In genomic region chr10:34526758-34527730, GRCh38 we compare ENCODE assay signal across 8 cellular contexts.
DNase-seq lines count a peak whose midpoint lies in the region; ATAC-seq, FAIRE-seq and TF ChIP-seq lines count a peak whose summit lies in the region.

No MANE protein-coding gene starts in this region.

- no peak overlapping the region for H2BK120ac ChIP-seq in trophoblast cell (ENCODE audit: insufficient read depth, low read length, poor library complexity)

- H3K4me1 ChIP-seq in foreskin keratinocyte (peaks cover 44% of the 10 kb centered on the region), trophoblast cell (ENCODE audit: control insufficient read depth in 1 of 2, insufficient read depth in 2 of 2, low read length in 2 of 2) (peaks cover 6 to 15% of the 10 kb centered on the region in 2 experiments), small intestine (ENCODE audit: control insufficient read depth in 2 of 2, insufficient read depth in 1 of 2, low read depth in 1 of 2, low read length in 1 of 2) (no peaks in the 10 kb centered on the region)

- H3K4ac ChIP-seq in trophoblast cell (ENCODE audit: low read depth, low read length), result no peak overlapping the region

- H3K79me2 ChIP-seq in trophoblast cell (ENCODE audit: control insufficient read depth, insufficient read depth, low read length, poor library complexity), result peaks cover 2% of the 10 kb centered on the region

- WGBS in trophoblast cell (ENCODE audit: extremely low coverage, insufficient coverage, insufficient read length), result no CpG with 5 or more reads among the region's 7 CpGs
- WGBS in small intestine, 3 donors, result 49 to 87% (median 79%) methylated on average over 7 of the region's 7 CpGs

- H4K12ac ChIP-seq in trophoblast cell (ENCODE audit: low read depth, low read length), result no peak overlapping the region

- no peaks in the 10 kb centered on the region for H3K36me3 ChIP-seq in trophoblast cell (ENCODE audit: control insufficient read depth in 1 of 2, insufficient read depth in 2 of 2, low read length in 2 of 2)
- H3K36me3 ChIP-seq in small intestine (ENCODE audit: control insufficient read depth in 2 of 2, insufficient read depth in 2 of 2, low read length in 2 of 2), result no peaks in the 10 kb centered on the region

- no peak overlapping the region for H3K4me3 Mint-ChIP-seq in glutamatergic neuron (ENCODE audit: unreplicated experiment)

- H3K9ac ChIP-seq in trophoblast cell (ENCODE audit: low read length), result no peak overlapping the region

- FAIRE-seq in small intestine (lab: Jason Lieb, UNC), result no peak

- DNase-seq in RWPE1 (ENCODE audit: low spot score), result peak; percentile 60
- DNase-seq in foreskin keratinocyte, result peak; percentile 91 to 95
- DNase-seq in trophoblast cell, result peak; percentile 76 to 93
- DNase-seq in glutamatergic neuron, result no peak
- no peak for DNase-seq in small intestine
- no peak for DNase-seq in HuH-7 (ENCODE audit: low spot score)

- no peak overlapping the region for H4K8ac ChIP-seq in trophoblast cell (ENCODE audit: low read depth, low read length)

- H4K91ac ChIP-seq in trophoblast cell (ENCODE audit: low read depth, low read length), result no peak overlapping the region

- no peaks in the 10 kb centered on the region for H3K79me1 ChIP-seq in trophoblast cell (ENCODE audit: low read length)

- 0 out of 2 replicates have a peak, but pooled peaks have one; percentile 6 for TF ChIP-seq CTCF in GM12875 (IDR thresholded peaks at IDR 0.05; ENCODE audit: borderline replicate concordance, insufficient read depth, low read depth, low read length)
- TF ChIP-seq CTCF in RWPE1 (conservative IDR thresholded peaks at IDR 0.05; ENCODE audit: low read depth), result peak; percentile 28
- TF ChIP-seq CTCF in foreskin keratinocyte (conservative IDR thresholded peaks at IDR 0.05), result peak; percentile 71
- no peak for TF ChIP-seq CTCF in glutamatergic neuron (IDR thresholded peaks at IDR 0.05; ENCODE audit: partially characterized antibody, unreplicated experiment)

- no peak overlapping the region for H3K18ac ChIP-seq in trophoblast cell (ENCODE audit: low read length)

- no peaks in the 10 kb centered on the region for H3K27me3 Mint-ChIP-seq in glutamatergic neuron (ENCODE audit: unreplicated experiment)

- POLR2A ChIA-PET in RWPE1 (lab: Yijun Ruan, JAX; ENCODE audit: low non-redundant PET), result no interaction called here

- H3K9me3 Mint-ChIP-seq in glutamatergic neuron (ENCODE audit: unreplicated experiment), result no peaks in the 10 kb centered on the region

- no peak overlapping the region for H2BK5ac ChIP-seq in trophoblast cell (ENCODE audit: low read depth, low read length, poor library complexity)

- H3K27ac Mint-ChIP-seq in glutamatergic neuron (ENCODE audit: unreplicated experiment), result no peak overlapping the region

- no peak overlapping the region for H3K23ac ChIP-seq in trophoblast cell (ENCODE audit: low read length)

- peaks cover 12% of the 10 kb centered on the region for H3K4me1 Mint-ChIP-seq in glutamatergic neuron (ENCODE audit: low read depth, unreplicated experiment)

- H3K4me3 ChIP-seq in GM12875 (ENCODE audit: low read depth, low read length) (no peak overlapping the region), trophoblast cell (ENCODE audit: low read depth, low read length) (no peak overlapping the region), small intestine (ENCODE audit: low read depth in 1 of 2, low read length in 2 of 2) (no peak overlapping the region)

- H3K36me3 Mint-ChIP-seq in glutamatergic neuron (ENCODE audit: unreplicated experiment), result no peaks in the 10 kb centered on the region

- H3K9me3 ChIP-seq in trophoblast cell (ENCODE audit: insufficient read depth, low read depth, low read length) (no peaks in the 10 kb centered on the region), small intestine (ENCODE audit: control insufficient read depth, low read depth) (no peaks in the 10 kb centered on the region)

- H3K27ac ChIP-seq in RWPE1 (peak overlapping the region; percentile 89), foreskin keratinocyte (peak overlapping the region; percentile 90), trophoblast cell (ENCODE audit: low read depth, low read length) (no peak overlapping the region), small intestine (ENCODE audit: low read depth in 1 of 2, low read length in 1 of 2) (peak overlapping the region in 1 of 2 donors; percentile 82)

- H3K4me2 ChIP-seq in trophoblast cell (ENCODE audit: low read length), result no peak overlapping the region

- H3K27me3 ChIP-seq in foreskin keratinocyte (no peaks in the 10 kb centered on the region), trophoblast cell (ENCODE audit: insufficient read depth, low read length) (no peaks in the 10 kb centered on the region), small intestine (ENCODE audit: control insufficient read depth in 2 of 2, insufficient read depth in 2 of 2, low read length in 2 of 2) (no peaks in the 10 kb centered on the region)

- no peak overlapping the region for H3K14ac ChIP-seq in trophoblast cell (ENCODE audit: low read length)

- no peak overlapping the region for H2AFZ ChIP-seq in trophoblast cell (ENCODE audit: insufficient read depth, low read length, poor library complexity)

- ATAC-seq in foreskin keratinocyte (peak; percentile 80), GM21447 (IDR thresholded peaks at IDR 0.05; ENCODE audit: unreplicated experiment) (no peak)

- no peak overlapping the region for H2AK5ac ChIP-seq in trophoblast cell (ENCODE audit: low read length)

- H2BK12ac ChIP-seq in trophoblast cell (ENCODE audit: low read length), result no peak overlapping the region

- CTCF ChIA-PET in RWPE1 (lab: Yijun Ruan, JAX), result interaction anchor here (0.6 kb wide), 2 partner anchors 65 to 89 kb away, joined by 3 read pairs; no protein-coding TSS in a partner anchor

Comparison
In these comparisons a context has a peak if more than half of its experiments do, and no peak if none do; other contexts are left out.
1. DNase-seq: peak in RWPE1 (single experiment), foreskin keratinocyte (2 of 2) and trophoblast cell (2 of 2); none in glutamatergic neuron (single experiment), small intestine (single experiment) and HuH-7 (single experiment).